ENCODE assay signal across 8 cellular contexts in genomic region chr11:10208045-10208674, GRCh38.
DNase-seq lines count a peak whose midpoint lies in the region; ATAC-seq, FAIRE-seq and TF ChIP-seq lines count a peak whose summit lies in the region.

No MANE protein-coding gene starts in this region.

- peaks cover 0 to 19% (median 11%) of the 10 kb centered on the region in 12 donors for H3K9me3 ChIP-seq in heart left ventricle

- intact Hi-C loops in activated B cell treated with CpG ODN at 0.5 μM for 24 hours (cut with micrococcal nuclease) (loop anchor here (1.0 to 10.0 kb wide), 5 partner anchors 99 to 527 kb away; no protein-coding TSS in a partner anchor), heart left ventricle (cut with DNase I) (loop anchor here (1.0 to 5.0 kb wide), 9 partner anchors 84 to 451 kb away; partner anchors contain the start of genes ADM (in 5 of the 10) and SBF2 (in 2 of the 10))

- peaks cover 9% of the 10 kb centered on the region for H3K9me3 Mint-ChIP-seq in activated B cell treated with CpG ODN at 0.5 μM for 24 hours

- 30 to 39% (median 34%) methylated on average over 5 of the region's 5 CpGs for WGBS in heart left ventricle, 4 donors

- CTCF ChIA-PET in activated B cell treated with CpG ODN at 0.5 μM for 24 hours (lab: Charles Lee): interaction anchor here (0.6 to 4.9 kb wide), 11 partner anchors 10 to 158 kb away, joined by 3 to 105 read pairs (median 5); partner anchors contain the start of gene ADM

- no peak overlapping the region for H3K4me3 Mint-ChIP-seq in activated B cell treated with CpG ODN at 0.5 μM for 24 hours

- H3K4me3 ChIP-seq in heart left ventricle (no peak overlapping the region), retinal pigment epithelial cell (ENCODE audit: low read length) (no peak overlapping the region)

- no peaks in the 10 kb centered on the region for H3K27me3 ChIP-seq in heart left ventricle

- TF ChIP-seq POLR2A in heart left ventricle (IDR thresholded peaks at IDR 0.05): no peak

- H3K4me1 Mint-ChIP-seq in activated B cell treated with CpG ODN at 0.5 μM for 24 hours: no peaks in the 10 kb centered on the region

- POLR2A ChIA-PET in activated B cell treated with CpG ODN at 0.5 μM for 24 hours (lab: Charles Lee): interaction anchor here (0.8 kb wide), 1 partner anchor 96 kb away, joined by 3 read pairs; no protein-coding TSS in a partner anchor

- H3K36me3 ChIP-seq in heart left ventricle: no peaks in the 10 kb centered on the region

- peaks cover 0 to 12% (median 3%) of the 10 kb centered on the region in 12 donors for H3K4me1 ChIP-seq in heart left ventricle

- H3K27ac Mint-ChIP-seq in activated B cell treated with CpG ODN at 0.5 μM for 24 hours: no peak overlapping the region

- peak; percentile 68 for FAIRE-seq in GM19239 (lab: Jason Lieb, UNC)

- TF ChIP-seq CTCF in activated B cell treated with CpG ODN at 0.5 μM for 24 hours (IDR thresholded peaks at IDR 0.05): peak; percentile 31
- peak; percentile 62 to 82 (median 74) for TF ChIP-seq CTCF in heart left ventricle (IDR thresholded peaks at IDR 0.05)
- TF ChIP-seq CTCF in retinal pigment epithelial cell (conservative IDR thresholded peaks at IDR 0.05; ENCODE audit: low read depth, low read length): peak; percentile 65

- no peak overlapping the region for H3K27ac ChIP-seq in heart left ventricle

- no peaks in the 10 kb centered on the region for H3K36me3 Mint-ChIP-seq in activated B cell treated with CpG ODN at 0.5 μM for 24 hours (ENCODE audit: low read depth)

- DNase-seq in Ammon's horn (ENCODE audit: low spot score): peak; percentile 43
- DNase-seq in GM19239 (ENCODE audit: insufficient read length, low spot score): peak; percentile 17
- DNase-seq in NCI-H2029 (lab: John Stamatoyannopoulos, UW): peak; percentile 39
- no peak for DNase-seq in activated B cell treated with CpG ODN at 0.5 μM for 24 hours
- DNase-seq in heart left ventricle: no peak
- no peak for DNase-seq in retinal pigment epithelial cell (ENCODE audit: low read depth)

- ATAC-seq in activated B cell treated with CpG ODN at 0.5 μM for 24 hours (ENCODE audit: low read depth) (peak; percentile 37), heart left ventricle (peak in 2 of 4 donors; percentile 46 to 54), HG02938 (IDR thresholded peaks at IDR 0.05; ENCODE audit: unreplicated experiment) (no peak), GM18907 (IDR thresholded peaks at IDR 0.05; ENCODE audit: unreplicated experiment) (no peak)

- H3K27me3 Mint-ChIP-seq in activated B cell treated with CpG ODN at 0.5 μM for 24 hours: no peaks in the 10 kb centered on the region

Comparison
In these comparisons a context has a peak if more than half of its experiments do, and no peak if none do; other contexts are left out.
1. DNase-seq: peak in Ammon's horn (single experiment), GM19239 (single experiment) and NCI-H2029 (single experiment); none in activated B cell treated with CpG ODN at 0.5 μM for 24 hours (single experiment), heart left ventricle (0 of 5) and retinal pigment epithelial cell (single experiment).
2. Peak in every context shown above with its lines, with median percentiles within 50 percentile points of each other: CTCF ChIP-seq.